ENCODE assay signal across 15 cellular contexts in the genomic region with DNA sequence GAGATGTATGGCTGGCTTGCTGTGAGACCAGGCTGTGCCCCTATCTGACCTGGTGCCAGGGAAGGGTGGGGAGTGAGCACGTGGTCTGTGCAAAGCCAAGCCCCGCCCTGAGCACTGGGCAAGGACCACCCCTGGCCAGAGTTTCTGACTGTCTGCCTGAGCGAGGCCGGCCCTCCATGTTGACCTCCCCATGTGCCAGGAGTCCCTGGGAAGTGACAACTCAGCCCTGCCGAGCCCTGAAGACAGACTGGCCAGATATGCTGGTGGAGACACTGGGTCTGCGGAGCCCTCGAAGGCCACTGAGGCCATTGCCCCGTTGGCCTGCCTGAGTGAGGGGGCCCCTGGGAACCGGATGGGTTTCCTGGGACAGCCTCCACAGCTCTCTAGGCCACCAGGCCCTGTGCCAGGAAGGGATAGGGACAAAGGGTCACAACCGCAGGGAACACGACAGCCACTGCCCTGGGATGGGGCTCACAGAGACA. TPM values are rescaled to one million over a fixed set of nuclear protein-coding genes. Genes with fewer than 3 reads are reported as not detected.
DNase-seq lines count a peak whose midpoint lies in the region; ATAC-seq and TF ChIP-seq lines count a peak whose summit lies in the region.
"Had no signal": no experiment of that assay in that cellular context is flagged by ENCODE, and none has a peak within 500 bp of the region (broad histone marks: within the 10 kb centered on the region; RNA-seq: fewer than 3 reads in every experiment).

No MANE protein-coding gene starts in this region.

- WGBS in smooth muscle cell (ENCODE audit: low lambda C conversion rate) = 76% methylated on average over 11 of the region's 11 CpGs

- H3K4me2 ChIP-seq in smooth muscle cell = peak overlapping the region; percentile 31
- H3K4me2 ChIP-seq: GM23338 had no signal

- H3K9me3 ChIP-seq in left ventricle myocardium inferior (replicated peaks) (no peaks in the 10 kb centered on the region), smooth muscle cell (replicated peaks; ENCODE audit: low read depth) (no peaks in the 10 kb centered on the region)
- H3K9me3 ChIP-seq: prostate gland, tibial nerve had no signal

- no peaks in the 10 kb centered on the region for H4K20me1 ChIP-seq in smooth muscle cell (ENCODE audit: low read depth)

- CTCF ChIA-PET in RWPE1 (lab: Yijun Ruan, JAX) = no interaction called here

- H3K79me2 ChIP-seq in smooth muscle cell (ENCODE audit: low read depth) = no peaks in the 10 kb centered on the region

- TF ChIP-seq CTCF in RWPE1 (conservative IDR thresholded peaks at IDR 0.05; ENCODE audit: low read depth) (no peak), left ventricle myocardium inferior (IDR thresholded peaks at IDR 0.05; ENCODE audit: borderline replicate concordance) (no peak), smooth muscle cell (IDR thresholded peaks at IDR 0.05; ENCODE audit: borderline replicate concordance, insufficient read depth, poor library complexity, severe bottlenecking) (no peak)

- ATAC-seq in GM18867 (IDR thresholded peaks at IDR 0.05; ENCODE audit: unreplicated experiment) (no peak), HG02884 (IDR thresholded peaks at IDR 0.05; ENCODE audit: unreplicated experiment) (no peak)
- ATAC-seq: activated CD8-positive, alpha-beta T cell treated with anti-CD3 and anti-CD28 coated beads, Interleukin-2, amount 10 ng/mL, durations not matched to agents 7 days and 5 days; foreskin keratinocyte; GM23338 had no signal

- no peaks in the 10 kb centered on the region for H3F3A ChIP-seq in smooth muscle cell (ENCODE audit: low read depth)

- peaks cover 19% of the 10 kb centered on the region for H3K4me1 ChIP-seq in left ventricle myocardium inferior
- peaks cover 5% of the 10 kb centered on the region for H3K4me1 ChIP-seq in smooth muscle cell (ENCODE audit: low read depth)
- H3K4me1 ChIP-seq: foreskin keratinocyte, prostate gland had no signal

- no peaks in the 10 kb centered on the region for H3K27me3 ChIP-seq in left ventricle myocardium inferior (ENCODE audit: low read depth)
- no peaks in the 10 kb centered on the region for H3K27me3 ChIP-seq in smooth muscle cell (ENCODE audit: low read depth)
- H3K27me3 ChIP-seq: tibial nerve had no signal

- intact Hi-C loops in left ventricle myocardium inferior (cut with micrococcal nuclease) = no loop called here

- H2AFZ ChIP-seq in smooth muscle cell (ENCODE audit: low read depth) = no peak overlapping the region
- H2AFZ ChIP-seq: GM23338 had no signal

- no peak overlapping the region for H3K9ac ChIP-seq in smooth muscle cell (ENCODE audit: low read depth)

- DNase-seq in RWPE1 (ENCODE audit: low spot score) = no peak
- DNase-seq in left ventricle myocardium inferior = peak; percentile 41
- no peak for DNase-seq in smooth muscle cell (lab: John Stamatoyannopoulos, UW; ENCODE audit: unreplicated experiment)
- no peak for DNase-seq in activated naive CD4-positive, alpha-beta T cell treated with anti-CD3 and anti-CD28 coated beads, Interleukin-2, amount 50 U/mL, for 16 hours
- DNase-seq: activated CD8-positive, alpha-beta T cell treated with anti-CD3 and anti-CD28 coated beads, Interleukin-2, amount 10 ng/mL, durations not matched to agents 7 days and 5 days; DMS53; effector CD8-positive, alpha-beta T cell; foreskin keratinocyte; KBM-7 had no signal

- no peaks in the 10 kb centered on the region for H3K36me3 ChIP-seq in left ventricle myocardium inferior
- no peaks in the 10 kb centered on the region for H3K36me3 ChIP-seq in smooth muscle cell (ENCODE audit: low read depth)
- H3K36me3 ChIP-seq: prostate gland, tibial nerve had no signal

- peak overlapping the region; percentile 92 for H3K27ac ChIP-seq in RWPE1
- peak overlapping the region; percentile 81 for H3K27ac ChIP-seq in left ventricle myocardium inferior (replicated peaks)
- H3K27ac ChIP-seq in smooth muscle cell (ENCODE audit: low read depth) = no peak overlapping the region
- H3K27ac ChIP-seq: foreskin keratinocyte, prostate gland, SK-N-MC had no signal

- POLR2A ChIA-PET in RWPE1 (lab: Yijun Ruan, JAX; ENCODE audit: low non-redundant PET) = no interaction called here

- no peak overlapping the region for H3K4me3 ChIP-seq in left ventricle myocardium inferior
- H3K4me3 ChIP-seq in smooth muscle cell = no peak overlapping the region
- H3K4me3 ChIP-seq: GM23338, prostate gland, SK-N-MC, tibial nerve had no signal

RNA-seq across cellular contexts. Expression of gene BGN, which starts 7.1 kb away (rescaled TPM):
- total RNA-seq in left ventricle myocardium inferior (84.3 TPM), smooth muscle cell (262 and 298 TPM in 2 replicates)
- 387 and 621 TPM in 2 replicates for polyA plus RNA-seq in smooth muscle cell
- total RNA-seq: activated CD8-positive, alpha-beta T cell treated with anti-CD3 and anti-CD28 coated beads, Interleukin-2, amount 10 ng/mL, durations not matched to agents 7 days and 5 days had no signal

RNA-seq across cellular contexts. Expression of gene HAUS7, which starts 17.3 kb away (rescaled TPM):
- total RNA-seq in left ventricle myocardium inferior (17.0 TPM), smooth muscle cell (8.9 and 18.5 TPM in 2 replicates)
- 26.1 and 27.4 TPM in 2 replicates for polyA plus RNA-seq in smooth muscle cell

RNA-seq across cellular contexts. Expression of gene ATP2B3, which starts 29.8 kb away (rescaled TPM):
- total RNA-seq in left ventricle myocardium inferior (not detected), smooth muscle cell (0.22 TPM in 2 replicates)
- polyA plus RNA-seq in smooth muscle cell = 0.05 and 0.31 TPM in 2 replicates
- total RNA-seq: activated CD8-positive, alpha-beta T cell treated with anti-CD3 and anti-CD28 coated beads, Interleukin-2, amount 10 ng/mL, durations not matched to agents 7 days and 5 days; foreskin keratinocyte; tibial nerve had no signal
- polyA plus RNA-seq: foreskin keratinocyte, GM23338 had no signal

RNA-seq across cellular contexts. Expression of gene TREX2, which starts 41.8 kb away (rescaled TPM):
- total RNA-seq in left ventricle myocardium inferior = not detected
- 1.3 and 4.0 TPM in 2 replicates for total RNA-seq in smooth muscle cell
- 0.41 and 2.5 TPM in 2 replicates for polyA plus RNA-seq in smooth muscle cell
